ENCODE assay signal across 22 cellular contexts in genomic region chr1:232507571-232507970, GRCh38.
A peak's percentile ranks its signal among the peaks of the same experiment; 100 is the strongest.
DNase-seq lines count a peak whose midpoint lies in the region; FAIRE-seq and TF ChIP-seq lines count a peak whose summit lies in the region.
"Had no signal": no experiment of that assay in that cellular context is flagged by ENCODE, and none has a peak within 500 bp of the region (broad histone marks: within the 10 kb centered on the region; RNA-seq: fewer than 3 reads in every experiment).

No MANE protein-coding gene starts in this region.

- H3K27ac Mint-ChIP-seq in glutamatergic neuron (ENCODE audit: unreplicated experiment): peak overlapping the region; percentile 39
- H3K27ac Mint-ChIP-seq: T-cell had no signal

- peak overlapping the region; percentile 21 for H3K4me3 Mint-ChIP-seq in glutamatergic neuron (ENCODE audit: unreplicated experiment)
- H3K4me3 Mint-ChIP-seq: CD14-positive monocyte; CD8-positive, alpha-beta memory T cell; T-cell had no signal

- H3K36me3 Mint-ChIP-seq in glutamatergic neuron (ENCODE audit: unreplicated experiment): no peaks in the 10 kb centered on the region
- H3K36me3 Mint-ChIP-seq: T-cell had no signal

- H3K27me3 Mint-ChIP-seq in glutamatergic neuron (ENCODE audit: unreplicated experiment): peaks cover 18% of the 10 kb centered on the region

- peaks cover 69% of the 10 kb centered on the region for H3K4me1 Mint-ChIP-seq in glutamatergic neuron (ENCODE audit: low read depth, unreplicated experiment)
- H3K4me1 Mint-ChIP-seq: T-cell had no signal

- H3K9me3 Mint-ChIP-seq in glutamatergic neuron (ENCODE audit: unreplicated experiment): peaks cover 13% of the 10 kb centered on the region
- H3K9me3 Mint-ChIP-seq: CD8-positive, alpha-beta memory T cell; T-cell had no signal

- DNase-seq in NCI-H748 (lab: John Stamatoyannopoulos, UW; ENCODE audit: unreplicated experiment) (peak; percentile 15), NCI-H748 treated with DMSO at 0.1 percent for 48 hours (lab: John Stamatoyannopoulos, UW) (no peak), NCI-H69 (lab: John Stamatoyannopoulos, UW) (peak; percentile 44), glutamatergic neuron (no peak), HTR-8/SVneo (ENCODE audit: insufficient read length, low spot score) (no peak), NCI-H2227 (lab: John Stamatoyannopoulos, UW; ENCODE audit: unreplicated experiment) (no peak)
- no peak for DNase-seq in stimulated activated CD4-positive, alpha-beta T cell treated with anti-CD3 and anti-CD28 coated beads, Interleukin-2, amount 100 ng/mL, for 24 hours
- DNase-seq: 8988T; ACHN; Calu3; CD8-positive, alpha-beta memory T cell; GOT3; NCI-H1048; NCI-H1436; NCI-H1930; NCI-H2107; NCI-H446 treated with DMSO at 0.1 percent for 48 hours; NCI-H774; SJCRH30; T-cell had no signal

- FAIRE-seq in HTR-8/SVneo (lab: Jason Lieb, UNC): no peak
- FAIRE-seq: GM18507 had no signal

- TF ChIP-seq CTCF in glutamatergic neuron (IDR thresholded peaks at IDR 0.05; ENCODE audit: partially characterized antibody, unreplicated experiment): no peak

Comparison
In these comparisons a context has a peak if more than half of its experiments do, and no peak if none do; other contexts are left out.
1. DNase-seq: peak in NCI-H748 (single experiment) and NCI-H69 (single experiment); none in NCI-H748 treated with DMSO at 0.1 percent for 48 hours (single experiment), glutamatergic neuron (single experiment), stimulated activated CD4-positive, alpha-beta T cell treated with anti-CD3 and anti-CD28 coated beads, Interleukin-2, amount 100 ng/mL, for 24 hours (0 of 2), HTR-8/SVneo (single experiment) and NCI-H2227 (single experiment).